In genomic region chr19:3304871-3305423, GRCh38 we compare ENCODE assay signal across 8 cellular contexts.
DNase-seq lines count a peak whose midpoint lies in the region; ATAC-seq and TF ChIP-seq lines count a peak whose summit lies in the region.

No MANE protein-coding gene starts in this region.

- DNase-seq in GDM1 (lab: John Stamatoyannopoulos, UW) (peak; percentile 35), MV-4-11 (lab: John Stamatoyannopoulos, UW) (peak; percentile 75), T-helper 22 cell (ENCODE audit: low read depth) (peak; percentile 29), astrocyte of the hippocampus (ENCODE audit: low read depth, low spot score) (peak; percentile 83), hippocampal formation (lab: John Stamatoyannopoulos, UW) (peak; percentile 45 to 49), smooth muscle cell (lab: John Stamatoyannopoulos, UW; ENCODE audit: unreplicated experiment) (peak; percentile 40)

- ATAC-seq in GM18502 (IDR thresholded peaks at IDR 0.05; ENCODE audit: poor library complexity, unreplicated experiment): no peak
- no peak for ATAC-seq in HG02938 (IDR thresholded peaks at IDR 0.05; ENCODE audit: unreplicated experiment)

- no peaks in the 10 kb centered on the region for H3K4me1 ChIP-seq in smooth muscle cell (ENCODE audit: low read depth)

- H3K27ac ChIP-seq in smooth muscle cell (ENCODE audit: low read depth): no peak overlapping the region

- peak; percentile 91 for TF ChIP-seq CTCF in smooth muscle cell (IDR thresholded peaks at IDR 0.05; ENCODE audit: borderline replicate concordance, insufficient read depth, poor library complexity, severe bottlenecking)

- WGBS in smooth muscle cell (ENCODE audit: low lambda C conversion rate): 29% methylated on average over 22 of the region's 22 CpGs

- no peaks in the 10 kb centered on the region for H3K36me3 ChIP-seq in smooth muscle cell (ENCODE audit: low read depth)

- no peaks in the 10 kb centered on the region for H3K79me2 ChIP-seq in smooth muscle cell (ENCODE audit: low read depth)

- no peaks in the 10 kb centered on the region for H4K20me1 ChIP-seq in smooth muscle cell (ENCODE audit: low read depth)

- peaks cover 5% of the 10 kb centered on the region for H3K27me3 ChIP-seq in smooth muscle cell (ENCODE audit: low read depth)

- no peak overlapping the region for H2AFZ ChIP-seq in smooth muscle cell (ENCODE audit: low read depth)

- H3K9ac ChIP-seq in smooth muscle cell (ENCODE audit: low read depth): no peak overlapping the region

- H3K9me3 ChIP-seq in smooth muscle cell (replicated peaks; ENCODE audit: low read depth): no peaks in the 10 kb centered on the region

- no peak overlapping the region for H3K4me2 ChIP-seq in smooth muscle cell

- no peaks in the 10 kb centered on the region for H3F3A ChIP-seq in smooth muscle cell (ENCODE audit: low read depth)

- H3K4me3 ChIP-seq in smooth muscle cell: no peak overlapping the region

Comparison
In these comparisons a context has a peak if more than half of its experiments do, and no peak if none do; other contexts are left out.
1. DNase-seq: peak in every context shown above with its lines; median percentile 83 in astrocyte of the hippocampus; 75 in MV-4-11; 47 in hippocampal formation; 40 in smooth muscle cell; 35 in GDM1; 29 in T-helper 22 cell.